In genomic region chr3:54837964-54838363, GRCh38 we compare ENCODE assay signal across 13 cellular contexts.
DNase-seq lines count a peak whose midpoint lies in the region; TF ChIP-seq lines count a peak whose summit lies in the region.
"Had no signal": no experiment of that assay in that cellular context is flagged by ENCODE, and none has a peak within 500 bp of the region (broad histone marks: within the 10 kb centered on the region; RNA-seq: fewer than 3 reads in every experiment).

No MANE protein-coding gene starts in this region.

- in situ Hi-C loops in mammary epithelial cell (cut with MboI; ENCODE audit: low sequenced_read_pairs in 2 of 2): loop anchor here in 1 of 2 donors (25.0 kb wide), 1 partner anchor 401 kb away; no protein-coding TSS in a partner anchor

- H3K4me3 ChIP-seq in mammary epithelial cell (replicated peaks in 1 of 3; ENCODE audit: insufficient read depth in 1 of 3, low read depth in 2 of 3, low read length in 3 of 3) (no peak overlapping the region), retinal pigment epithelial cell (ENCODE audit: low read length) (no peak overlapping the region)
- H3K4me3 ChIP-seq: left lung, pancreas had no signal

- TF ChIP-seq CTCF in mammary epithelial cell (conservative IDR thresholded peaks at IDR 0.05 in 1 of 2, IDR thresholded peaks at IDR 0.05 in 1 of 2; ENCODE audit: extremely low read depth in 1 of 2, insufficient read depth in 1 of 2, low read depth in 1 of 2, low read length in 2 of 2): peak; percentile 5 to 39
- peak; percentile 31 for TF ChIP-seq CTCF in retinal pigment epithelial cell (conservative IDR thresholded peaks at IDR 0.05; ENCODE audit: low read depth, low read length)
- TF ChIP-seq CTCF in GM20000 (IDR thresholded peaks at IDR 0.05; ENCODE audit: extremely low read depth, missing control alignments): no peak

- no peak overlapping the region for H3K9ac ChIP-seq in mammary epithelial cell (ENCODE audit: insufficient read depth, low read length)

- H4K20me1 ChIP-seq in mammary epithelial cell (ENCODE audit: insufficient read depth, low read length): no peaks in the 10 kb centered on the region

- intact Hi-C loops in mammary epithelial cell (cut with micrococcal nuclease): loop anchor here (5.0 kb wide), 1 partner anchor 411 kb away; no protein-coding TSS in a partner anchor

- H3K27me3 ChIP-seq in mammary epithelial cell (ENCODE audit: insufficient read depth, low read length): no peaks in the 10 kb centered on the region
- H3K27me3 ChIP-seq: left lung, pancreas had no signal

- 45% methylated on average over 2 of the region's 2 CpGs for WGBS in mammary epithelial cell (ENCODE audit: low coverage, missing lambda C conversion rate)

- peaks cover 3% of the 10 kb centered on the region for H3K4me1 ChIP-seq in mammary epithelial cell (ENCODE audit: insufficient read depth, low read length)
- H3K4me1 ChIP-seq: left lung, pancreas had no signal

- dilution Hi-C loops in mammary epithelial cell (cut with HindIII; ENCODE audit: low sequenced_read_pairs): no loop called here

- no peaks in the 10 kb centered on the region for H3K9me3 ChIP-seq in mammary epithelial cell (replicated peaks; ENCODE audit: insufficient read depth, low read length)
- H3K9me3 ChIP-seq: left lung, pancreas had no signal

- no peak overlapping the region for H3K4me2 ChIP-seq in mammary epithelial cell (ENCODE audit: insufficient read depth, low read depth, low read length)

- peak; percentile 0 for DNase-seq in NCI-H2196 (lab: John Stamatoyannopoulos, UW; ENCODE audit: unreplicated experiment)
- no peak for DNase-seq in NCI-H2196 treated with DMSO at 0.1 percent for 48 hours (lab: John Stamatoyannopoulos, UW; ENCODE audit: unreplicated experiment)
- DNase-seq in NCI-H69 (lab: John Stamatoyannopoulos, UW): peak; percentile 34
- no peak for DNase-seq in mammary epithelial cell
- DNase-seq in retinal pigment epithelial cell (ENCODE audit: low read depth): no peak
- DNase-seq in Kasumi-1 (lab: John Stamatoyannopoulos, UW): no peak
- no peak for DNase-seq in GM20000 (ENCODE audit: low spot score)
- DNase-seq in NCI-H510A (lab: John Stamatoyannopoulos, UW): no peak
- DNase-seq: left lung; NCI-H1436 treated with DMSO at 0.1 percent for 48 hours; pancreas; stimulated activated CD4-positive, alpha-beta T cell treated with anti-CD3 and anti-CD28 coated beads, Interleukin-4, amount 100 ng/mL, for 1 hour; substantia nigra had no signal

- no peaks in the 10 kb centered on the region for H3K79me2 ChIP-seq in mammary epithelial cell (ENCODE audit: insufficient read depth, low read length)

- no peak overlapping the region for H3K27ac ChIP-seq in mammary epithelial cell (ENCODE audit: insufficient read depth, low read depth, low read length)
- H3K27ac ChIP-seq: left lung, pancreas had no signal

- BruUV-seq in mammary epithelial cell (replicated peaks; lab: Mats Ljungman, UMichigan): no TSS peak

- CTCF ChIA-PET in mammary epithelial cell (lab: Charles Lee; ENCODE audit: low non-redundant PET): no interaction called here

- no peaks in the 10 kb centered on the region for H3K36me3 ChIP-seq in mammary epithelial cell (ENCODE audit: insufficient read depth, low read length)
- H3K36me3 ChIP-seq: left lung, pancreas had no signal

- no peak overlapping the region for H2AFZ ChIP-seq in mammary epithelial cell (ENCODE audit: low read depth, low read length)

Comparison
In these comparisons a context has a peak if more than half of its experiments do, and no peak if none do; other contexts are left out.
1. DNase-seq: peak in NCI-H2196 (single experiment) and NCI-H69 (single experiment); none in NCI-H2196 treated with DMSO at 0.1 percent for 48 hours (single experiment), mammary epithelial cell (single experiment), retinal pigment epithelial cell (single experiment), Kasumi-1 (0 of 2), GM20000 (single experiment) and NCI-H510A (single experiment).